ENCODE assay signal across 8 cellular contexts in the genomic region with DNA sequence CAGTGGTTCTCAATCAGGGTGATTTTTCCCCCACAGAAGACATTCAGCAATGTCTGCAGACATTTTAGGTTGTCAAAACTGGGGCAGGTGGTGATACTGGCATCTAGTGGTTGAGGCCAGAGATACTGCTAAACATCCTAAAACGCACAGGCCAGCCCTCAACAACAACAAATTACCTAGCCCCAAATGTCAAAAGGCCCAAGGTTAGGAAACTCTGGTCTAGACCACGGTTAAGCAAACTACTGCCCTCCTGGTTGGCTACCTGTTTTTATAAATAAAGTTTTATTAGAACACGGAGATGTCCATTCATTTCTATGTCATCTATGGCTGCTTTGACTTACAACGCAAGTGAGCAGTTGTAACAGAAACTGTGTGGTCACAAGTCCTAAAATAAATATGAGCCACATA.
DNase-seq lines count a peak whose midpoint lies in the region; ATAC-seq and TF ChIP-seq lines count a peak whose summit lies in the region.

No MANE protein-coding gene starts in this region.

- H4K20me1 ChIP-seq in BLaER1 treated with 17β-estradiol and CSF1 and Interleukin-3, amounts not matched to agents 10 nM and 100 nM: no peaks in the 10 kb centered on the region

- no peak overlapping the region for H3K9ac ChIP-seq in BLaER1 treated with 17β-estradiol and CSF1 and Interleukin-3, amounts not matched to agents 10 nM and 100 nM

- no peak for TF ChIP-seq POLR2A in gastrocnemius medialis (IDR thresholded peaks at IDR 0.05)

- H3K9me3 ChIP-seq in BLaER1 treated with 17β-estradiol and CSF1 and Interleukin-3, amounts not matched to agents 10 nM and 100 nM (replicated peaks in 1 of 11): peaks cover 0 to 12% (median 5%) of the 10 kb centered on the region in 11 experiments; a peak in 5 of 22 replicates
- H3K9me3 ChIP-seq in gastrocnemius medialis: no peaks in the 10 kb centered on the region

- H3K4me3 ChIP-seq in BLaER1 treated with 17β-estradiol and CSF1 and Interleukin-3, amounts not matched to agents 10 nM and 100 nM: no peak overlapping the region
- H3K4me3 ChIP-seq in gastrocnemius medialis: no peak overlapping the region

- H3K4me2 ChIP-seq in BLaER1 treated with 17β-estradiol and CSF1 and Interleukin-3, amounts not matched to agents 10 nM and 100 nM: peak overlapping the region in 8 of 11 experiments; percentile 15 to 56 (median 42); a peak in 13 of 22 replicates

- H3K27ac ChIP-seq in BLaER1 treated with 17β-estradiol and CSF1 and Interleukin-3, amounts not matched to agents 10 nM and 100 nM: peak overlapping the region in 7 of 11 experiments; percentile 31 to 64 (median 53); a peak in 9 of 22 replicates
- no peak overlapping the region for H3K27ac ChIP-seq in gastrocnemius medialis

- no peak overlapping the region for H3K4me3 Mint-ChIP-seq in activated T-helper 1 cell treated with anti-CD3 and anti-CD28 coated beads, Interleukin-12 subunit alpha, Interleukin-12 subunit beta, Interleukin-2, Interleukin-4 antibody, amounts not matched to agents 30 ng/mL and 10 ng/mL and 1 ng/mL, durations not matched to agents 14 hours and 24 hours and 36 hours

- H3K27me3 Mint-ChIP-seq in activated T-helper 1 cell treated with anti-CD3 and anti-CD28 coated beads, Interleukin-12 subunit alpha, Interleukin-12 subunit beta, Interleukin-2, Interleukin-4 antibody, amounts not matched to agents 30 ng/mL and 10 ng/mL and 1 ng/mL, durations not matched to agents 14 hours and 24 hours and 36 hours (ENCODE audit: insufficient read depth): peaks cover 19% of the 10 kb centered on the region

- H3K36me3 ChIP-seq in BLaER1 treated with 17β-estradiol and CSF1 and Interleukin-3, amounts not matched to agents 10 nM and 100 nM: no peaks in the 10 kb centered on the region
- no peaks in the 10 kb centered on the region for H3K36me3 ChIP-seq in gastrocnemius medialis

- intact Hi-C loops in activated T-helper 1 cell treated with anti-CD3 and anti-CD28 coated beads, Interleukin-12 subunit alpha, Interleukin-12 subunit beta, Interleukin-2, Interleukin-4 antibody, amounts not matched to agents 30 ng/mL and 10 ng/mL and 1 ng/mL, durations not matched to agents 14 hours and 24 hours and 36 hours (cut with micrococcal nuclease): loop anchor here (1.0 to 5.0 kb wide), 11 partner anchors 47 to 741 kb away; partner anchors contain the start of gene FOXN3
- intact Hi-C loops in gastrocnemius medialis (cut with DNase I; ENCODE audit: low total_unique reads): no loop called here

- in situ Hi-C loops in gastrocnemius medialis (cut with MboI; ENCODE audit: low sequenced_read_pairs in 4 of 4): no loop called here

- H3K27me3 ChIP-seq in BLaER1 treated with 17β-estradiol and CSF1 and Interleukin-3, amounts not matched to agents 10 nM and 100 nM: no peaks in the 10 kb centered on the region
- no peaks in the 10 kb centered on the region for H3K27me3 ChIP-seq in gastrocnemius medialis

- peaks cover 22 to 47% (median 41%) of the 10 kb centered on the region in 10 experiments for H3K4me1 ChIP-seq in BLaER1 treated with 17β-estradiol and CSF1 and Interleukin-3, amounts not matched to agents 10 nM and 100 nM
- H3K4me1 ChIP-seq in gastrocnemius medialis: no peaks in the 10 kb centered on the region

- TF ChIP-seq CTCF in gastrocnemius medialis (IDR thresholded peaks at IDR 0.05 in 4 of 5, conservative IDR thresholded peaks at IDR 0.05 in 1 of 5): peak in 3 of 5 experiments; percentile 29 to 41 (median 33)

- DNase-seq in GM19238 (ENCODE audit: insufficient read length, low spot score): peak; percentile 21
- DNase-seq in OCI-M2 (lab: John Stamatoyannopoulos, UW; ENCODE audit: unreplicated experiment): peak; percentile 32
- peak; percentile 46 for DNase-seq in activated T-helper 1 cell treated with anti-CD3 and anti-CD28 coated beads, Interleukin-12 subunit alpha, Interleukin-12 subunit beta, Interleukin-2, Interleukin-4 antibody, amounts not matched to agents 30 ng/mL and 10 ng/mL and 1 ng/mL, durations not matched to agents 14 hours and 24 hours and 36 hours (ENCODE audit: low spot score)
- DNase-seq in foreskin melanocyte: peak; percentile 13
- DNase-seq in gastrocnemius medialis: no peak

- H3K36me3 Mint-ChIP-seq in activated T-helper 1 cell treated with anti-CD3 and anti-CD28 coated beads, Interleukin-12 subunit alpha, Interleukin-12 subunit beta, Interleukin-2, Interleukin-4 antibody, amounts not matched to agents 30 ng/mL and 10 ng/mL and 1 ng/mL, durations not matched to agents 14 hours and 24 hours and 36 hours (ENCODE audit: low read depth): no peaks in the 10 kb centered on the region

- ATAC-seq in HG03342 (IDR thresholded peaks at IDR 0.05; ENCODE audit: unreplicated experiment): peak; percentile 80
- ATAC-seq in gastrocnemius medialis: no peak
- no peak for ATAC-seq in HG02840 (IDR thresholded peaks at IDR 0.05; ENCODE audit: low FRiP score, unreplicated experiment)

- peaks cover 15% of the 10 kb centered on the region for H3K4me1 Mint-ChIP-seq in activated T-helper 1 cell treated with anti-CD3 and anti-CD28 coated beads, Interleukin-12 subunit alpha, Interleukin-12 subunit beta, Interleukin-2, Interleukin-4 antibody, amounts not matched to agents 30 ng/mL and 10 ng/mL and 1 ng/mL, durations not matched to agents 14 hours and 24 hours and 36 hours (ENCODE audit: low read depth)

- H3K9me3 Mint-ChIP-seq in activated T-helper 1 cell treated with anti-CD3 and anti-CD28 coated beads, Interleukin-12 subunit alpha, Interleukin-12 subunit beta, Interleukin-2, Interleukin-4 antibody, amounts not matched to agents 30 ng/mL and 10 ng/mL and 1 ng/mL, durations not matched to agents 14 hours and 24 hours and 36 hours: no peaks in the 10 kb centered on the region

- peak overlapping the region; percentile 35 for H3K27ac Mint-ChIP-seq in activated T-helper 1 cell treated with anti-CD3 and anti-CD28 coated beads, Interleukin-12 subunit alpha, Interleukin-12 subunit beta, Interleukin-2, Interleukin-4 antibody, amounts not matched to agents 30 ng/mL and 10 ng/mL and 1 ng/mL, durations not matched to agents 14 hours and 24 hours and 36 hours

Comparison
In these comparisons a context has a peak if more than half of its experiments do, and no peak if none do; other contexts are left out.
1. H3K27ac ChIP-seq: peak in BLaER1 treated with 17β-estradiol and CSF1 and Interleukin-3, amounts not matched to agents 10 nM and 100 nM (7 of 11); none in gastrocnemius medialis (0 of 4).
2. DNase-seq: peak in GM19238 (single experiment), OCI-M2 (single experiment), activated T-helper 1 cell treated with anti-CD3 and anti-CD28 coated beads, Interleukin-12 subunit alpha, Interleukin-12 subunit beta, Interleukin-2, Interleukin-4 antibody, amounts not matched to agents 30 ng/mL and 10 ng/mL and 1 ng/mL, durations not matched to agents 14 hours and 24 hours and 36 hours (single experiment) and foreskin melanocyte (single experiment); none in gastrocnemius medialis (0 of 2).